Comparison of ENCODE assay signal across 8 cellular contexts in genomic region chr9:71911908-71912325, GRCh38. TPM values are rescaled to one million over a fixed set of nuclear protein-coding genes. Genes with fewer than 3 reads are reported as not detected.
DNase-seq lines count a peak whose midpoint lies in the region; ATAC-seq and TF ChIP-seq lines count a peak whose summit lies in the region.

No MANE protein-coding gene starts in this region.

- POLR2A ChIA-PET in PC-3 (lab: Charles Lee; ENCODE audit: unreplicated experiment) = no interaction called here

- H3K27me3 Mint-ChIP-seq in Calu3 (ENCODE audit: unreplicated experiment) = no peaks in the 10 kb centered on the region

- peaks cover 90% of the 10 kb centered on the region for H3K79me2 ChIP-seq in PC-3 (ENCODE audit: low read length)

- BruUV-seq in Calu3 (replicated peaks; lab: Mats Ljungman, UMichigan) (TSS peak; percentile 63), PC-3 (replicated peaks; lab: Mats Ljungman, UMichigan) (TSS peak; percentile 75)

- no peak for DNase-seq in Calu3
- DNase-seq in PC-3 = no peak
- DNase-seq in epithelial cell of prostate (ENCODE audit: low read depth, low spot score) = no peak
- DNase-seq in activated gamma-delta T cell (lab: John Stamatoyannopoulos, UW) = no peak

- peaks cover 28% of the 10 kb centered on the region for H4K20me1 ChIP-seq in PC-3 (ENCODE audit: low read length)

- H3K27ac ChIP-seq in PC-3 (ENCODE audit: low read length) = peak overlapping the region; percentile 79
- H3K27ac ChIP-seq in epithelial cell of prostate = peak overlapping the region; percentile 89
- H3K27ac ChIP-seq in neutrophil = peak overlapping the region; percentile 91

- H3K9me3 Mint-ChIP-seq in Calu3 (ENCODE audit: low read depth, unreplicated experiment) = no peaks in the 10 kb centered on the region

- H3K4me1 Mint-ChIP-seq in Calu3 (ENCODE audit: low read depth, unreplicated experiment) = no peaks in the 10 kb centered on the region

- TF ChIP-seq CTCF in Calu3 (IDR thresholded peaks at IDR 0.05; ENCODE audit: unreplicated experiment) (no peak), PC-3 (conservative IDR thresholded peaks at IDR 0.05; ENCODE audit: low read depth, low read length) (no peak), neutrophil (IDR thresholded peaks at IDR 0.05) (no peak)

- CTCF ChIA-PET in Calu3 (lab: Charles Lee) (interaction anchor here (1.5 to 1.6 kb wide), 2 partner anchors 33 to 113 kb away, joined by 4 read pairs; no protein-coding TSS in a partner anchor), PC-3 (lab: Charles Lee) (no interaction called here)

- intact Hi-C loops in Calu3 (cut with micrococcal nuclease; ENCODE audit: unreplicated experiment) = loop anchor here (2.0 to 5.0 kb wide), 3 partner anchors 33 to 440 kb away; no protein-coding TSS in a partner anchor
- intact Hi-C loops in PC-3 (cut with micrococcal nuclease) = loop anchor here (1.0 to 10.0 kb wide), 5 partner anchors 32 to 143 kb away; partner anchors contain the start of gene CEMIP2

- H3K36me3 Mint-ChIP-seq in Calu3 (ENCODE audit: insufficient read depth, unreplicated experiment) = peaks cover 39% of the 10 kb centered on the region

- H2AFZ ChIP-seq in PC-3 (ENCODE audit: low read length) = peak overlapping the region; percentile 81

- H3K9me3 ChIP-seq in PC-3 (ENCODE audit: low read length) (no peaks in the 10 kb centered on the region), neutrophil (no peaks in the 10 kb centered on the region)

- H3K27me3 ChIP-seq in PC-3 (ENCODE audit: low read length) (no peaks in the 10 kb centered on the region), neutrophil (no peaks in the 10 kb centered on the region)

- no peaks in the 10 kb centered on the region for H3F3A ChIP-seq in PC-3 (ENCODE audit: low read length, unreplicated experiment)

- peak overlapping the region; percentile 87 for H3K4me3 ChIP-seq in PC-3 (ENCODE audit: low read length)
- peak overlapping the region; percentile 74 to 85 for H3K4me3 ChIP-seq in neutrophil (ENCODE audit: low read depth in 1 of 2, low read length in 1 of 2)

- H3K4me2 ChIP-seq in PC-3 (ENCODE audit: low read length) = peak overlapping the region; percentile 86

- ATAC-seq in PC-3 (no peak), HG03469 (IDR thresholded peaks at IDR 0.05; ENCODE audit: unreplicated experiment) (no peak), GM18867 (IDR thresholded peaks at IDR 0.05; ENCODE audit: unreplicated experiment) (no peak), GM21717 (IDR thresholded peaks at IDR 0.05; ENCODE audit: unreplicated experiment) (no peak)

- peak overlapping the region; percentile 96 for H3K27ac Mint-ChIP-seq in Calu3 (ENCODE audit: unreplicated experiment)

- H3K4me1 ChIP-seq in PC-3 (ENCODE audit: insufficient read depth, low read length) = peaks cover 10% of the 10 kb centered on the region; the same call in 1 of the 2 replicates
- H3K4me1 ChIP-seq in neutrophil (ENCODE audit: control insufficient read depth in 1 of 2, insufficient read depth in 1 of 2, low read depth in 1 of 2, low read length in 1 of 2) = peaks cover 26% of the 10 kb centered on the region in 2 experiments

- H3K9ac ChIP-seq in PC-3 (ENCODE audit: low read length) = peak overlapping the region; percentile 81

- H3K36me3 ChIP-seq in PC-3 (ENCODE audit: low read depth, low read length) = no peaks in the 10 kb centered on the region
- H3K36me3 ChIP-seq in neutrophil = no peaks in the 10 kb centered on the region

- peak overlapping the region; percentile 88 for H3K4me3 Mint-ChIP-seq in Calu3 (ENCODE audit: low read depth, unreplicated experiment)

- no peaks in the 10 kb centered on the region for H3K9me2 ChIP-seq in PC-3 (replicated peaks; ENCODE audit: low read length)

RNA-seq across cellular contexts. Expression of gene C9orf85, which starts 0.5 kb away (rescaled TPM):
- 8.3 and 9.8 TPM in 2 replicates for total RNA-seq in Calu3 (2022)
- total RNA-seq in PC-3 (2014; rRNA removed) = 7.9 and 13.4 TPM in 2 replicates

RNA-seq across cellular contexts. Expression of gene ABHD17B, which starts 0.9 kb away (rescaled TPM):
- total RNA-seq in Calu3 (2022) (16.5 and 17.3 TPM in 2 replicates), PC-3 (2014; rRNA removed) (10.0 and 11.6 TPM in 2 replicates)
